In the genomic region with DNA sequence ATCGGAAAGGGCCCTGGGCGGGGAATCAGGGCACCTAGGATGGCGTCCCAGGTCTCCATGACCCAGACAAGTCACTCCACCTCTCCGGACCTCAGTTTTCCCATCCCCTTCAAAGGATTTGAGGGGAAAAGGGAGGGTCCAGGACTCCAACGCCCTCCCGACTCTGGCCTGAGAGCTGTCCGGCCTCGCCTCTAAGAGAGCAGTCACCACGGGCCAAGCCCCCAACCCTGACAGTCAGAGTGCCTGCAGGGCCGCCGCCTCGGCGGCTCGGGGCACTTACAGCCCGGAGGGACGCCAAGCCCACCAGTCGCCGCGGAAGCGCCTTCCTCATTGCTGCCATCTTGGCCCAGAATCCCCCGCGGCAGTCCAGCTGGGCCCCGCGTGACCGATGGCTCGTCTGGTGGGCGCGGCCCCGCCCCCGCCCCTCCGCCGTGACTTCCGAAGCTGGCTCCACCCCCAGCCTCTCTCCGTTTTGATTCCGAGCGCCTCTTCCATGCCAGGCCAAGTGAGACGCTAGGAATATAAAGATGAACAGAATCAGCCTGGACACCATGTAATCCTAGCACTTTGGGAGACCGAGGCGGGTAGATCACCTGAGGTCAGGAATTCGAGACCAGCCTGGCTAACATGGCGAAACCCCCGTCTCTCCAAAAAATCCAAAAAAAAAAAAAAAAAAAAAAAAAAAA, we compare ENCODE assay signal across 8 cellular contexts. TPM values are rescaled to one million over a fixed set of nuclear protein-coding genes. Genes with fewer than 3 reads are reported as not detected.
A peak's percentile ranks its signal among the peaks of the same experiment; 100 is the strongest.
DNase-seq lines count a peak whose midpoint lies in the region; ATAC-seq and TF ChIP-seq lines count a peak whose summit lies in the region.

HMGCL (minus strand) TSS at position 354 of the 686 bp plus-strand sequence; CDS start at position 340, 14 bp downstream.

- DNase-seq in CD4-positive, alpha-beta memory T cell = peak; percentile 80 to 89 (median 82)
- peak; percentile 87 for DNase-seq in OCI-LY7 (ENCODE audit: low spot score)
- DNase-seq in activated T-cell treated with anti-CD3 and anti-CD28 coated beads for 1 hour (ENCODE audit: low read depth) = peak; percentile 84
- DNase-seq in epidermal melanocyte (ENCODE audit: insufficient read length, low spot score) = peak; percentile 95
- peak; percentile 87 for DNase-seq in middle frontal gyrus (ENCODE audit: extremely low spot score, low spot score)
- DNase-seq in stimulated activated CD8-positive, alpha-beta memory T cell treated with anti-CD3 and anti-CD28 coated beads, Interleukin-2, amount 100 ng/mL, for 1 hour (ENCODE audit: low read depth in 2 of 2) = peak; percentile 73 to 77

- peak; percentile 85 for ATAC-seq in GM19463 (IDR thresholded peaks at IDR 0.05; ENCODE audit: unreplicated experiment)

- BruUV-seq in OCI-LY7 (replicated peaks; lab: Mats Ljungman, UMichigan) = no TSS peak

- H3K9me3 ChIP-seq in CD4-positive, alpha-beta memory T cell (ENCODE audit: control insufficient read depth in 1 of 2, low read length in 2 of 2) = no peaks in the 10 kb centered on the region
- H3K9me3 ChIP-seq in HUES6 (ENCODE audit: control insufficient read depth, insufficient read depth, low read depth, low read length) (no peaks in the 10 kb centered on the region), OCI-LY7 (ENCODE audit: low read length) (no peaks in the 10 kb centered on the region)

- H3K9me3 Mint-ChIP-seq in CD4-positive, alpha-beta memory T cell = no peaks in the 10 kb centered on the region

- H3K79me2 ChIP-seq in OCI-LY7 (ENCODE audit: insufficient read depth, low read depth, low read length) = no peaks in the 10 kb centered on the region

- TF ChIP-seq CTCF in OCI-LY7 (conservative IDR thresholded peaks at IDR 0.05; ENCODE audit: low read length) = no peak

- no peaks in the 10 kb centered on the region for H3K27me3 Mint-ChIP-seq in CD4-positive, alpha-beta memory T cell

- H4K20me1 ChIP-seq in OCI-LY7 (ENCODE audit: insufficient read depth, low read length) = no peaks in the 10 kb centered on the region

- peaks cover 15 to 28% (median 20%) of the 10 kb centered on the region in 4 donors for H3K4me1 Mint-ChIP-seq in CD4-positive, alpha-beta memory T cell

- peaks cover 18% of the 10 kb centered on the region for H3K4me1 ChIP-seq in CD4-positive, alpha-beta memory T cell (ENCODE audit: insufficient read depth, low read length)
- H3K4me1 ChIP-seq in HUES6 (ENCODE audit: control insufficient read depth, insufficient read depth, low read length) (0 out of 2 replicates have a peak, but pooled peaks cover 3% of the 10 kb centered on the region), OCI-LY7 (ENCODE audit: insufficient read depth, low read length, poor library complexity, severe bottlenecking) (peaks cover 16% of the 10 kb centered on the region)

- peak within 1 kb of the TSS; percentile 82 for H3K4me2 ChIP-seq in OCI-LY7 (ENCODE audit: low read length)

- H3K36me3 ChIP-seq in CD4-positive, alpha-beta memory T cell (ENCODE audit: insufficient read depth, low read length) = no peaks in the 10 kb centered on the region
- H3K36me3 ChIP-seq in HUES6 (ENCODE audit: control insufficient read depth, insufficient read depth, low read length) (no peaks in the 10 kb centered on the region), OCI-LY7 (ENCODE audit: insufficient read depth, low read length) (no peaks in the 10 kb centered on the region)

- no peaks in the 10 kb centered on the region for H3K9me2 ChIP-seq in OCI-LY7 (ENCODE audit: insufficient read depth, low read length)

- CTCF ChIA-PET in CD4-positive, alpha-beta memory T cell (lab: Charles Lee; ENCODE audit: partially characterized antibody) = interaction anchor here (1.1 to 4.9 kb wide), 2 partner anchors 15 to 23 kb away, joined by 4 to 52 read pairs; no protein-coding TSS in a partner anchor
- CTCF ChIA-PET in OCI-LY7 (lab: Charles Lee; ENCODE audit: unreplicated experiment) = interaction anchor here (0.6 to 1.7 kb wide), 2 partner anchors 14 to 1415 kb away, joined by 5 to 9 read pairs; no protein-coding TSS in a partner anchor

- peak within 1 kb of the TSS; percentile 86 to 98 (median 96) for H3K27ac Mint-ChIP-seq in CD4-positive, alpha-beta memory T cell

- H3K27me3 ChIP-seq in CD4-positive, alpha-beta memory T cell (ENCODE audit: insufficient read depth, low read length) = no peaks in the 10 kb centered on the region
- no peaks in the 10 kb centered on the region for H3K27me3 ChIP-seq in HUES6 (ENCODE audit: control insufficient read depth, insufficient read depth, low read length)

- peak within 1 kb of the TSS; percentile 92 to 97 (median 94) for H3K4me3 Mint-ChIP-seq in CD4-positive, alpha-beta memory T cell

- H3K4me3 ChIP-seq in CD4-positive, alpha-beta memory T cell (ENCODE audit: low read length in 2 of 2) = peak within 1 kb of the TSS; percentile 48 to 98
- H3K4me3 ChIP-seq in HUES6 (ENCODE audit: low read depth, low read length) = peak within 1 kb of the TSS; percentile 91
- H3K4me3 ChIP-seq in OCI-LY7 (ENCODE audit: low read depth, low read length, poor library complexity, severe bottlenecking) = peak within 1 kb of the TSS; percentile 86

- POLR2A ChIA-PET in CD4-positive, alpha-beta memory T cell (lab: Charles Lee; ENCODE audit: partially characterized antibody) = interaction anchor here (0.6 to 4.8 kb wide), 16 partner anchors 13 to 134 kb away, joined by 3 to 51 read pairs (median 4); partner anchors contain the start of genes ELOA, GALE, LYPLA2 and PITHD1
- POLR2A ChIA-PET in OCI-LY7 (lab: Charles Lee) = interaction anchor here (0.5 to 1.5 kb wide), 7 partner anchors 12 to 180 kb away, joined by 3 to 6 read pairs (median 3); no protein-coding TSS in a partner anchor

- H3K9ac ChIP-seq in HUES6 (ENCODE audit: low read length) = peak within 1 kb of the TSS; percentile 97

- intact Hi-C loops in CD4-positive, alpha-beta memory T cell (cut with micrococcal nuclease) = loop anchor here (1.0 kb wide), 2 partner anchors 25 to 43 kb away; partner anchors contain the start of genes FUCA1 and GALE
- intact Hi-C loops in OCI-LY7 (cut with micrococcal nuclease; ENCODE audit: unreplicated experiment) = no loop called here

- peak within 1 kb of the TSS; percentile 91 for H2AFZ ChIP-seq in OCI-LY7 (ENCODE audit: low read length)

- H3K36me3 Mint-ChIP-seq in CD4-positive, alpha-beta memory T cell = peaks cover 1 to 11% of the 10 kb centered on the region in 2 donors

- H3K27ac ChIP-seq in CD4-positive, alpha-beta memory T cell (ENCODE audit: low read depth, low read length) = peak within 1 kb of the TSS; percentile 80
- H3K27ac ChIP-seq in HUES6 (ENCODE audit: low read depth, low read length) (peak within 1 kb of the TSS; percentile 69; the same call in 1 of the 2 replicates), OCI-LY7 (ENCODE audit: low read depth, low read length, poor library complexity, severe bottlenecking) (peak within 1 kb of the TSS; percentile 25)

RNA-seq across cellular contexts. Expression of gene HMGCL, which starts in this region (rescaled TPM):
- 10 to 100 TPM; 36.3 to 38.5 TPM for total RNA-seq in CD4-positive, alpha-beta memory T cell
- 10 to 100 TPM; 27.8 to 32.3 TPM for polyA plus RNA-seq in CD4-positive, alpha-beta memory T cell
- 9.0 and 13.1 TPM in 2 replicates for total RNA-seq in OCI-LY7 (2014; rRNA removed; shearing (Covaris generic))
- 27.4 and 30.7 TPM in 2 replicates for total RNA-seq in OCI-LY7 (2022)

Comparison
In these comparisons a context has a peak if more than half of its experiments do, and no peak if none do; other contexts are left out.
1. Peak in every context shown above with its lines: DNase-seq, ATAC-seq, H3K4me3 ChIP-seq and H3K27ac ChIP-seq.
2. H3K27ac ChIP-seq: peak in every context shown above with its lines; median percentile 80 in CD4-positive, alpha-beta memory T cell; 69 in HUES6; 25 in OCI-LY7.